ENCODE assay signal across 8 cellular contexts in the genomic region with DNA sequence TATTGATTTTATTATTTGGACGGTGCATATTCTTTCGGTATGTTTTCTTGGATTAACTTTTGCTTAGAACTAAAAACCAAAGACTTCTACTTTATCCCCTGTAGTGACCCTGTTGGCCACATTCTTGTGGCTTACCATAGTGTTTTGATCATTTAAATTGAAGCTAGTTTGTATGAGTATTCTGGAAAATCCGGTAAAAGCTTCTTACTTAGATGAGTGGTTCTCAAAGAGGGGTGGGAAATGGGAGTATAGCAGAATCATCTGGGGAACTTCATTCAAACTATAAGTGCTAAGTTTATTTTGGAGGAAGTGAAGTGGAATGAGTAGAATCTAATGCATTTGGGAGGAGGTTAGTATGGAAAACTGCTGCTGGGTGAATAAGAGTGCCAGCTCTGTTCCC. TPM values are rescaled to one million over a fixed set of nuclear protein-coding genes. Genes with fewer than 3 reads are reported as not detected.
DNase-seq lines count a peak whose midpoint lies in the region; ATAC-seq and TF ChIP-seq lines count a peak whose summit lies in the region.
"Had no signal": no experiment of that assay in that cellular context is flagged by ENCODE, and none has a peak within 500 bp of the region (broad histone marks: within the 10 kb centered on the region; RNA-seq: fewer than 3 reads in every experiment).

No MANE protein-coding gene starts in this region.

- DNase-seq in T-helper 17 cell, result no peak
- peak; percentile 73 for DNase-seq in fibroblast of peridontal ligament (ENCODE audit: extremely low read depth)
- DNase-seq in SIG-M5 treated with dmso at 0.1 percent for 504 hours (lab: John Stamatoyannopoulos, UW; ENCODE audit: unreplicated experiment), result no peak
- no peak for DNase-seq in activated CD4-positive, alpha-beta memory T cell treated with anti-CD3 and anti-CD28 coated beads, Interleukin-2, amount 10 ng/mL, durations not matched to agents 7 days and 5 days
- DNase-seq: activated CD8-positive, alpha-beta memory T cell treated with anti-CD3 and anti-CD28 coated beads, Interleukin-2, amount 50 U/mL, for 4 hours had no signal

- peaks cover 27% of the 10 kb centered on the region for H3K4me1 ChIP-seq in HEK293 (ENCODE audit: control insufficient read depth, insufficient read depth, low read length)
- H3K4me1 ChIP-seq in skeletal muscle satellite cell (ENCODE audit: control insufficient read depth, insufficient read depth, low read length), result peaks cover 44% of the 10 kb centered on the region

- CTCF ChIA-PET in HEK293 (lab: Yijun Ruan, JAX), result interaction anchor here (1.1 to 2.6 kb wide), 2 partner anchors 53 to 160 kb away, joined by 3 to 32 read pairs; no protein-coding TSS in a partner anchor
- CTCF ChIA-PET in activated CD4-positive, alpha-beta memory T cell treated with anti-CD3 and anti-CD28 coated beads, Interleukin-2, amount 10 ng/mL, durations not matched to agents 7 days and 5 days (lab: Charles Lee), result interaction anchor here (1.0 to 3.2 kb wide), 2 partner anchors 161 to 187 kb away, joined by 3 to 45 read pairs; no protein-coding TSS in a partner anchor

- H3K36me3 ChIP-seq in HEK293 (ENCODE audit: control insufficient read depth in 2 of 2, insufficient read depth in 1 of 2, low read length in 2 of 2) (peaks cover 2 to 8% of the 10 kb centered on the region in 2 experiments), skeletal muscle satellite cell (ENCODE audit: insufficient read depth, low read length) (peaks cover 5% of the 10 kb centered on the region)

- H3K27me3 ChIP-seq in skeletal muscle satellite cell (ENCODE audit: control insufficient read depth, insufficient read depth, low read length), result no peaks in the 10 kb centered on the region

- H3K36me3 Mint-ChIP-seq in T-helper 17 cell (ENCODE audit: low read depth), result peaks cover 3% of the 10 kb centered on the region
- peaks cover 36% of the 10 kb centered on the region for H3K36me3 Mint-ChIP-seq in activated CD4-positive, alpha-beta memory T cell treated with anti-CD3 and anti-CD28 coated beads, Interleukin-2, amount 10 ng/mL, durations not matched to agents 7 days and 5 days (ENCODE audit: low read depth)

- POLR2A ChIA-PET in HEK293 (lab: Yijun Ruan, JAX), result no interaction called here
- POLR2A ChIA-PET in activated CD4-positive, alpha-beta memory T cell treated with anti-CD3 and anti-CD28 coated beads, Interleukin-2, amount 10 ng/mL, durations not matched to agents 7 days and 5 days (lab: Charles Lee), result interaction anchor here (0.8 to 5.5 kb wide), 2 partner anchors 161 to 360 kb away, joined by 3 to 50 read pairs; no protein-coding TSS in a partner anchor

- H3K27ac Mint-ChIP-seq in T-helper 17 cell, result peak overlapping the region; percentile 65
- no peak overlapping the region for H3K27ac Mint-ChIP-seq in activated CD4-positive, alpha-beta memory T cell treated with anti-CD3 and anti-CD28 coated beads, Interleukin-2, amount 10 ng/mL, durations not matched to agents 7 days and 5 days

- H3K9me3 Mint-ChIP-seq in activated CD4-positive, alpha-beta memory T cell treated with anti-CD3 and anti-CD28 coated beads, Interleukin-2, amount 10 ng/mL, durations not matched to agents 7 days and 5 days, result no peaks in the 10 kb centered on the region

- no peak overlapping the region for H3K27ac ChIP-seq in HEK293 (ENCODE audit: extremely low read depth, low read depth, low read length)

- H3K4me3 Mint-ChIP-seq in T-helper 17 cell, result peak overlapping the region; percentile 96
- no peak overlapping the region for H3K4me3 Mint-ChIP-seq in activated CD4-positive, alpha-beta memory T cell treated with anti-CD3 and anti-CD28 coated beads, Interleukin-2, amount 10 ng/mL, durations not matched to agents 7 days and 5 days

- H3K4me1 Mint-ChIP-seq in T-helper 17 cell, result peaks cover 49% of the 10 kb centered on the region
- peaks cover 48% of the 10 kb centered on the region for H3K4me1 Mint-ChIP-seq in activated CD4-positive, alpha-beta memory T cell treated with anti-CD3 and anti-CD28 coated beads, Interleukin-2, amount 10 ng/mL, durations not matched to agents 7 days and 5 days

- no peak for TF ChIP-seq CTCF in HEK293 (tag by site-specific recombination; IDR thresholded peaks at IDR 0.05)

- H3K9ac ChIP-seq in skeletal muscle satellite cell (ENCODE audit: low read depth, low read length), result peak overlapping the region; percentile 99

- H3K4me2 ChIP-seq in skeletal muscle satellite cell (ENCODE audit: low read length), result peak overlapping the region; percentile 77

- ATAC-seq in T-helper 17 cell (no peak), GM21528 (IDR thresholded peaks at IDR 0.05; ENCODE audit: low FRiP score, unreplicated experiment) (no peak)

- H3K9me3 ChIP-seq in HEK293 (ENCODE audit: control insufficient read depth, insufficient read depth, low read depth, low read length) (no peaks in the 10 kb centered on the region), T-helper 17 cell (ENCODE audit: control insufficient read depth, low read length, poor library complexity, severe bottlenecking) (no peaks in the 10 kb centered on the region), skeletal muscle satellite cell (replicated peaks; ENCODE audit: low read length) (no peaks in the 10 kb centered on the region)

- H3K4me3 ChIP-seq in HEK293 (ENCODE audit: low read depth, low read length) (no peak overlapping the region), skeletal muscle satellite cell (ENCODE audit: low read length) (peak overlapping the region; percentile 96)

- H3K27me3 Mint-ChIP-seq in T-helper 17 cell, result no peaks in the 10 kb centered on the region
- no peaks in the 10 kb centered on the region for H3K27me3 Mint-ChIP-seq in activated CD4-positive, alpha-beta memory T cell treated with anti-CD3 and anti-CD28 coated beads, Interleukin-2, amount 10 ng/mL, durations not matched to agents 7 days and 5 days

TF ChIP-seq in HEK293, 187 proteins besides CTCF, POLR2A, EP300 and RAD21:
- no peak for TF ChIP-seq ZSCAN30 (tag by site-specific recombination; IDR thresholded peaks at IDR 0.05)
- no peak for TF ChIP-seq ZNF529 (tag by site-specific recombination; IDR thresholded peaks at IDR 0.05; ENCODE audit: insufficient replicate concordance)
- peak; percentile 17; the same call in 1 of the 2 replicates for TF ChIP-seq ZNF664 (tag by site-specific recombination; IDR thresholded peaks at IDR 0.05)

RNA-seq across cellular contexts. Expression of gene PPP1CB, which starts 3.8 kb away (rescaled TPM):
- 100 to 1,000 TPM; 309 to 313 TPM for total RNA-seq in T-helper 17 cell
- 125 and 151 TPM in 2 replicates for total RNA-seq in skeletal muscle satellite cell (2012; rRNA removed)
- 100 to 1,000 TPM; 211 to 213 TPM for total RNA-seq in activated CD4-positive, alpha-beta memory T cell treated with anti-CD3 and anti-CD28 coated beads, Interleukin-2, amount 10 ng/mL, durations not matched to agents 7 days and 5 days

RNA-seq across cellular contexts. Expression of gene SPDYA, which starts 55.2 kb away (rescaled TPM):
- total RNA-seq in T-helper 17 cell, result 10 to 100 TPM; 11.2 to 18.7 TPM
- total RNA-seq in skeletal muscle satellite cell (2012; rRNA removed), result 0.44 and 1.0 TPM in 2 replicates
- 1 to 10 TPM in 1 of 2 experiments, under 1 TPM in 1; 0.93 to 1.2 TPM for total RNA-seq in activated CD4-positive, alpha-beta memory T cell treated with anti-CD3 and anti-CD28 coated beads, Interleukin-2, amount 10 ng/mL, durations not matched to agents 7 days and 5 days

Comparison
In these comparisons a context has a peak if more than half of its experiments do, and no peak if none do; other contexts are left out.
1. RNA of gene SPDYA, which starts 55.2 kb away (total RNA-seq): 11.2 to 18.7 TPM in T-helper 17 cell; 0.93 to 1.2 TPM in activated CD4-positive, alpha-beta memory T cell treated with anti-CD3 and anti-CD28 coated beads, Interleukin-2, amount 10 ng/mL, durations not matched to agents 7 days and 5 days; every median in the first group is over 4 times any median in the second.